ENCODE assay signal across 8 cellular contexts in genomic region chr11:12800032-12800671, GRCh38.
A peak's percentile ranks its signal among the peaks of the same experiment; 100 is the strongest.
DNase-seq lines count a peak whose midpoint lies in the region; ATAC-seq and TF ChIP-seq lines count a peak whose summit lies in the region.

No MANE protein-coding gene starts in this region.

- POLR2A ChIA-PET in SK-N-SH (lab: Yijun Ruan, JAX): no interaction called here

- peaks cover 100% of the 10 kb centered on the region for H3K79me2 ChIP-seq in SK-N-SH (ENCODE audit: insufficient read depth)
- H3K79me2 ChIP-seq in hepatocyte: peaks cover 70% of the 10 kb centered on the region

- TF ChIP-seq RAD21 in SK-N-SH (IDR thresholded peaks at IDR 0.05; ENCODE audit: low read length): no peak

- 29% methylated on average over 8 of the region's 8 CpGs for WGBS in SK-N-SH (ENCODE audit: low lambda C conversion rate)
- 11% methylated on average over 8 of the region's 8 CpGs for WGBS in hepatocyte (ENCODE audit: low lambda C conversion rate, missing lambda C conversion rate)
- 9 to 34% (median 16%) methylated on average over 8 of the region's 8 CpGs for WGBS in stomach, 5 donors

- peak in 1 of 2 experiments; percentile 17; a peak in 1 of 4 replicates for TF ChIP-seq EP300 in SK-N-SH (IDR thresholded peaks at IDR 0.05; ENCODE audit: borderline replicate concordance in 1 of 2, low read depth in 1 of 2, low read length in 1 of 2)
- TF ChIP-seq EP300 in stomach (IDR thresholded peaks at IDR 0.05): no peak

- peaks cover 30% of the 10 kb centered on the region for H3F3A ChIP-seq in SK-N-SH (replicated peaks; ENCODE audit: insufficient read depth)

- H3K9me3 ChIP-seq in SK-N-SH (no peaks in the 10 kb centered on the region), hepatocyte (ENCODE audit: low read depth) (no peaks in the 10 kb centered on the region), stomach (no peaks in the 10 kb centered on the region)

- H3K36me3 ChIP-seq in SK-N-SH (replicated peaks in 1 of 2; ENCODE audit: control insufficient read depth in 1 of 2, insufficient read depth in 2 of 2, low read length in 1 of 2) (peaks cover 13 to 22% of the 10 kb centered on the region in 2 experiments), hepatocyte (replicated peaks; ENCODE audit: insufficient read depth, low read depth) (no peaks in the 10 kb centered on the region), stomach (no peaks in the 10 kb centered on the region)

- H2AFZ ChIP-seq in SK-N-SH (ENCODE audit: low read depth) (no peak overlapping the region), hepatocyte (no peak overlapping the region)

- H3K4me3 ChIP-seq in SK-N-SH (ENCODE audit: low read depth in 2 of 2, low read length in 1 of 2) (no peak overlapping the region), hepatocyte (no peak overlapping the region), stomach (no peak overlapping the region)

- H4K20me1 ChIP-seq in SK-N-SH (ENCODE audit: insufficient read depth) (peaks cover 69% of the 10 kb centered on the region), hepatocyte (ENCODE audit: insufficient read depth, poor library complexity, severe bottlenecking) (no peaks in the 10 kb centered on the region)

- no peaks in the 10 kb centered on the region for H3K27me3 ChIP-seq in SK-N-SH (ENCODE audit: insufficient read depth)
- no peaks in the 10 kb centered on the region for H3K27me3 ChIP-seq in hepatocyte
- no peaks in the 10 kb centered on the region for H3K27me3 ChIP-seq in stomach

- peak overlapping the region; percentile 61 to 95 for H3K27ac ChIP-seq in SK-N-SH (ENCODE audit: low read depth in 2 of 2, low read length in 1 of 2)
- H3K27ac ChIP-seq in hepatocyte: peak overlapping the region; percentile 97
- H3K27ac ChIP-seq in stomach: peak overlapping the region; percentile 58 to 88 (median 80)

- intact Hi-C loops in stomach (cut with DNase I; ENCODE audit: low total_unique reads): no loop called here

- TF ChIP-seq POLR2A in stomach (IDR thresholded peaks at IDR 0.05): no peak

- no peak for TF ChIP-seq CTCF in SK-N-SH (IDR thresholded peaks at IDR 0.05)
- no peak for TF ChIP-seq CTCF in hepatocyte (IDR thresholded peaks at IDR 0.05; ENCODE audit: poor library complexity)
- TF ChIP-seq CTCF in stomach (IDR thresholded peaks at IDR 0.05): no peak

- peak overlapping the region; percentile 19; the same call in 1 of the 2 replicates for H3K9ac ChIP-seq in SK-N-SH

- CTCF ChIA-PET in SK-N-SH (lab: Yijun Ruan, JAX): interaction anchor here (0.7 to 1.9 kb wide), 8 partner anchors 10 to 469 kb away, joined by 3 to 10 read pairs (median 4); no protein-coding TSS in a partner anchor

- peak overlapping the region; percentile 64 for H3K4me2 ChIP-seq in SK-N-SH
- H3K4me2 ChIP-seq in hepatocyte: peak overlapping the region; percentile 64

- ATAC-seq in GM21825 (IDR thresholded peaks at IDR 0.05; ENCODE audit: unreplicated experiment) (no peak), HG03469 (IDR thresholded peaks at IDR 0.05; ENCODE audit: unreplicated experiment) (no peak)

- H3K4me1 ChIP-seq in SK-N-SH (ENCODE audit: control insufficient read depth in 1 of 2, insufficient read depth in 2 of 2, low read depth in 1 of 2, low read length in 1 of 2) (peaks cover 56 to 68% of the 10 kb centered on the region in 2 experiments), hepatocyte (ENCODE audit: insufficient read depth) (peaks cover 66% of the 10 kb centered on the region), stomach (peaks cover 27 to 73% (median 59%) of the 10 kb centered on the region in 4 donors)

- H3K9me2 ChIP-seq in SK-N-SH: no peaks in the 10 kb centered on the region
- H3K9me2 ChIP-seq in hepatocyte (replicated peaks; ENCODE audit: insufficient read depth): no peaks in the 10 kb centered on the region

- peak; percentile 48 to 84 (median 78) for DNase-seq in NCI-H1417 (lab: John Stamatoyannopoulos, UW)
- DNase-seq in NCI-H1417 treated with DMSO at 0.1 percent for 48 hours (lab: John Stamatoyannopoulos, UW): no peak
- DNase-seq in SK-N-SH: peak; percentile 46
- DNase-seq in hepatocyte (ENCODE audit: low spot score): peak; percentile 82
- DNase-seq in stomach: peak; percentile 63
- DNase-seq in NCI-H187 treated with DMSO at 0.1 percent for 48 hours (lab: John Stamatoyannopoulos, UW): no peak

TF ChIP-seq in SK-N-SH, 30 proteins besides CTCF, POLR2A, EP300 and RAD21:
- TF ChIP-seq SMC3 (IDR thresholded peaks at IDR 0.05; ENCODE audit: low read depth, low read length): no peak
- TF ChIP-seq MAX (IDR thresholded peaks at IDR 0.05; ENCODE audit: low read depth): no peak
- TF ChIP-seq TCF12 (IDR thresholded peaks at IDR 0.05): peak; percentile 62
- TF ChIP-seq MXI1 (IDR thresholded peaks at IDR 0.05; ENCODE audit: low read depth, low read length): no peak
- no peak for TF ChIP-seq CHD2 (IDR thresholded peaks at IDR 0.05; ENCODE audit: low read length, partially characterized antibody)
- TF ChIP-seq USF1 (IDR thresholded peaks at IDR 0.05; ENCODE audit: borderline replicate concordance, low read depth): no peak
- TF ChIP-seq RXRA (IDR thresholded peaks at IDR 0.05; ENCODE audit: borderline replicate concordance, low read depth): no peak
- TF ChIP-seq NRF1 (IDR thresholded peaks at IDR 0.05; ENCODE audit: low read depth, low read length): no peak
- TF ChIP-seq, protein P1, sequence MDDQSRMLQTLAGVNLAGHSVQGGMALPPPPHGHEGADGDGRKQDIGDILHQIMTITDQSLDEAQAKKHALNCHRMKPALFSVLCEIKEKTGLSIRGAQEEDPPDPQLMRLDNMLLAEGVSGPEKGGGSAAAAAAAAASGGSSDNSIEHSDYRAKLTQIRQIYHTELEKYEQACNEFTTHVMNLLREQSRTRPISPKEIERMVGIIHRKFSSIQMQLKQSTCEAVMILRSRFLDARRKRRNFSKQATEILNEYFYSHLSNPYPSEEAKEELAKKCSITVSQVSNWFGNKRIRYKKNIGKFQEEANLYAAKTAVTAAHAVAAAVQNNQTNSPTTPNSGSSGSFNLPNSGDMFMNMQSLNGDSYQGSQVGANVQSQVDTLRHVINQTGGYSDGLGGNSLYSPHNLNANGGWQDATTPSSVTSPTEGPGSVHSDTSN (IDR thresholded peaks at IDR 0.05): no peak
- TF ChIP-seq REST (IDR thresholded peaks at IDR 0.05; ENCODE audit: low read depth, low read length): no peak
- TF ChIP-seq SIN3A (IDR thresholded peaks at IDR 0.05; ENCODE audit: borderline replicate concordance, low read depth, low read length): peak; percentile 29; the same call in 1 of the 2 replicates
- TF ChIP-seq FOSL2 (IDR thresholded peaks at IDR 0.05; ENCODE audit: borderline replicate concordance, low read depth): peak; percentile 75
- TF ChIP-seq GATA2 (CRISPR knock-in tag; IDR thresholded peaks at IDR 0.05): peak; percentile 65
- no peak for TF ChIP-seq POLR2AphosphoS5 (IDR thresholded peaks at IDR 0.05; ENCODE audit: low read depth, low read length)
- no peak for TF ChIP-seq FOXM1 (IDR thresholded peaks at IDR 0.05; ENCODE audit: low read depth)
- TF ChIP-seq JUND (IDR thresholded peaks at IDR 0.05): peak; percentile 60

Comparison
In these comparisons a context has a peak if more than half of its experiments do, and no peak if none do; other contexts are left out.
1. DNase-seq: peak in NCI-H1417 (3 of 3), SK-N-SH (single experiment), hepatocyte (single experiment) and stomach (single experiment); none in NCI-H1417 treated with DMSO at 0.1 percent for 48 hours (single experiment) and NCI-H187 treated with DMSO at 0.1 percent for 48 hours (single experiment).
2. Peak in every context shown above with its lines, with median percentiles within 50 percentile points of each other: H3K27ac ChIP-seq.